Comparison of ENCODE assay signal across 8 cellular contexts in genomic region chr1:155323729-155324040, GRCh38. TPM values are rescaled to one million over a fixed set of nuclear protein-coding genes. Genes with fewer than 3 reads are reported as not detected.
DNase-seq lines count a peak whose midpoint lies in the region; ATAC-seq and TF ChIP-seq lines count a peak whose summit lies in the region.

No MANE protein-coding gene starts in this region.

- H4K20me1 ChIP-seq in KMS-11 (ENCODE audit: insufficient read depth): no peaks in the 10 kb centered on the region

- peak overlapping the region; percentile 94 for H3K4me3 Mint-ChIP-seq in neural crest cell

- H3K9ac ChIP-seq in KMS-11: peak overlapping the region; percentile 63

- ATAC-seq in GM21619 (IDR thresholded peaks at IDR 0.05; ENCODE audit: unreplicated experiment): peak; percentile 33

- peak overlapping the region; percentile 85 for H3K4me2 ChIP-seq in KMS-11

- peaks cover 20% of the 10 kb centered on the region for H3K27me3 Mint-ChIP-seq in neural crest cell (ENCODE audit: low read depth)

- H3K4me3 ChIP-seq in KMS-11 (IDR thresholded peaks at IDR 0.05; ENCODE audit: insufficient read depth, low read depth, low read length) (peak overlapping the region; percentile 97), fibroblast of villous mesenchyme (ENCODE audit: low read depth, low read length) (peak overlapping the region; percentile 94)

- peaks cover 20% of the 10 kb centered on the region for H3K4me1 ChIP-seq in KMS-11 (ENCODE audit: low read depth, poor library complexity, severe bottlenecking)

- peak overlapping the region; percentile 55 for H3K27ac ChIP-seq in KMS-11

- H3K4me1 Mint-ChIP-seq in neural crest cell: peaks cover 53% of the 10 kb centered on the region

- H3K27ac Mint-ChIP-seq in neural crest cell (ENCODE audit: unreplicated experiment): no peak overlapping the region

- H2AFZ ChIP-seq in KMS-11 (ENCODE audit: low read depth): peak overlapping the region; percentile 84

- H3K27me3 ChIP-seq in KMS-11 (ENCODE audit: insufficient read depth, low read depth): no peaks in the 10 kb centered on the region

- H3K9me3 Mint-ChIP-seq in neural crest cell: no peaks in the 10 kb centered on the region

- DNase-seq in DMS114 treated with DMSO at 0.1 percent for 48 hours (lab: John Stamatoyannopoulos, UW; ENCODE audit: unreplicated experiment): peak; percentile 80
- DNase-seq in SHP77 treated with DMSO at 0.1 percent for 48 hours (lab: John Stamatoyannopoulos, UW): peak; percentile 50
- DNase-seq in activated gamma-delta T cell (lab: John Stamatoyannopoulos, UW): peak; percentile 62
- peak; percentile 94 for DNase-seq in fibroblast of villous mesenchyme (ENCODE audit: low read depth)
- DNase-seq in neural crest cell (ENCODE audit: low read depth, low spot score): peak; percentile 71
- peak; percentile 88 for DNase-seq in stromal cell of bone marrow (ENCODE audit: low read depth)

- H3K36me3 Mint-ChIP-seq in neural crest cell (ENCODE audit: low read depth): peaks cover 9% of the 10 kb centered on the region

- no peaks in the 10 kb centered on the region for H3K36me3 ChIP-seq in KMS-11 (ENCODE audit: insufficient read depth)

- H3K79me2 ChIP-seq in KMS-11 (ENCODE audit: insufficient read depth, low read depth): no peaks in the 10 kb centered on the region

- TF ChIP-seq CTCF in KMS-11 (conservative IDR thresholded peaks at IDR 0.05; ENCODE audit: low read depth, low read length) (no peak), fibroblast of villous mesenchyme (IDR thresholded peaks at IDR 0.05; ENCODE audit: insufficient read depth, low read depth, low read length) (no peak), neural crest cell (conservative IDR thresholded peaks at IDR 0.05) (no peak)

RNA-seq across cellular contexts. Expression of gene RUSC1, which starts 3.0 kb away (rescaled TPM):
- 18.4 and 22.9 TPM in 2 replicates for total RNA-seq in fibroblast of villous mesenchyme
- 55.2 and 56.6 TPM in 2 replicates for total RNA-seq in neural crest cell

RNA-seq across cellular contexts. Expression of gene FDPS, which starts 15.0 kb away (rescaled TPM):
- total RNA-seq in fibroblast of villous mesenchyme (427 and 428 TPM in 2 replicates), neural crest cell (665 and 693 TPM in 2 replicates)

RNA-seq across cellular contexts. Expression of gene PKLR, which starts 22.4 kb away (rescaled TPM):
- total RNA-seq in fibroblast of villous mesenchyme (not detected in 2 replicates), neural crest cell (not detected in 2 replicates)

RNA-seq across cellular contexts. Expression of gene HCN3, which starts 46.4 kb away (rescaled TPM):
- total RNA-seq in fibroblast of villous mesenchyme: 0.86 and 1.6 TPM in 2 replicates
- total RNA-seq in neural crest cell: 20.8 and 22.4 TPM in 2 replicates

RNA-seq across cellular contexts. Expression of gene CLK2, which starts 50.4 kb away (rescaled TPM):
- total RNA-seq in fibroblast of villous mesenchyme (19.3 and 21.6 TPM in 2 replicates), neural crest cell (101 and 104 TPM in 2 replicates)

Comparison
In these comparisons a context has a peak if more than half of its experiments do, and no peak if none do; other contexts are left out.
1. Peak in every context shown above with its lines: DNase-seq, ATAC-seq, H3K4me3 ChIP-seq and H3K27ac ChIP-seq.